22 cellular contexts compared by ENCODE assay signal in genomic region chr9:86277072-86277471, GRCh38. TPM values are rescaled to one million over a fixed set of nuclear protein-coding genes. Genes with fewer than 3 reads are reported as not detected.
"Had no signal": no experiment of that assay in that cellular context is flagged by ENCODE, and none has a peak within 500 bp of the region (broad histone marks: within the 10 kb centered on the region; RNA-seq: fewer than 3 reads in every experiment).

No MANE protein-coding gene starts in this region.

- DNase-seq: activated CD4-positive, alpha-beta memory T cell treated with anti-CD3 and anti-CD28 coated beads, Interleukin-2, amount 10 ng/mL, durations not matched to agents 7 days and 5 days; activated CD4-positive, alpha-beta T cell treated with anti-CD3 and anti-CD28 coated beads for 36 hours; activated CD4-positive, alpha-beta T cell treated with anti-CD3 and anti-CD28 coated beads, Interleukin-2, amount 50 U/mL, for 1 hour; activated gamma-delta T cell; activated naive CD4-positive, alpha-beta T cell treated with anti-CD3 and anti-CD28 coated beads for 36 hours; activated naive CD8-positive, alpha-beta T cell treated with anti-CD3 and anti-CD28 coated beads, Interleukin-2, amount 10 ng/mL, durations not matched to agents 7 days and 5 days; activated T-cell treated with anti-CD3 and anti-CD28 coated beads for 4 hours; activated T-cell treated with anti-CD3 and anti-CD28 coated beads, Interleukin-2, amount 50 U/mL, for 48 hours; aorta; NCI-H1092; NCI-H1417; NCI-H1694; NCI-H2029; NCI-H2107; NCI-H524; PC-3; SHP77 treated with DMSO at 0.1 percent for 48 hours; T-helper 17 cell; T1000 had no signal

- H3K4me3 Mint-ChIP-seq: activated CD4-positive, alpha-beta memory T cell treated with anti-CD3 and anti-CD28 coated beads, Interleukin-2, amount 10 ng/mL, durations not matched to agents 7 days and 5 days; activated CD4-positive, alpha-beta T cell treated with anti-CD3 and anti-CD28 coated beads for 36 hours; activated naive CD4-positive, alpha-beta T cell treated with anti-CD3 and anti-CD28 coated beads for 36 hours; activated naive CD8-positive, alpha-beta T cell treated with anti-CD3 and anti-CD28 coated beads, Interleukin-2, amount 10 ng/mL, durations not matched to agents 7 days and 5 days; activated T-helper 17 cell treated with anti-CD3 and anti-CD28 coated beads, Interleukin-2, amount 50 U/mL, for 72 hours; central memory CD8-positive, alpha-beta T cell; T-helper 17 cell had no signal

- H3K27ac Mint-ChIP-seq: activated CD4-positive, alpha-beta memory T cell treated with anti-CD3 and anti-CD28 coated beads, Interleukin-2, amount 10 ng/mL, durations not matched to agents 7 days and 5 days; activated CD4-positive, alpha-beta T cell treated with anti-CD3 and anti-CD28 coated beads for 36 hours; activated naive CD4-positive, alpha-beta T cell treated with anti-CD3 and anti-CD28 coated beads for 36 hours; activated naive CD8-positive, alpha-beta T cell treated with anti-CD3 and anti-CD28 coated beads, Interleukin-2, amount 10 ng/mL, durations not matched to agents 7 days and 5 days; activated T-helper 17 cell treated with anti-CD3 and anti-CD28 coated beads, Interleukin-2, amount 50 U/mL, for 72 hours; T-helper 17 cell had no signal

- ATAC-seq: activated CD4-positive, alpha-beta T cell treated with anti-CD3 and anti-CD28 coated beads for 36 hours; activated T-helper 17 cell treated with anti-CD3 and anti-CD28 coated beads, Interleukin-2, amount 50 U/mL, for 72 hours; PC-3; T-helper 17 cell had no signal

- H3K9me3 Mint-ChIP-seq: activated CD4-positive, alpha-beta memory T cell treated with anti-CD3 and anti-CD28 coated beads, Interleukin-2, amount 10 ng/mL, durations not matched to agents 7 days and 5 days; activated naive CD4-positive, alpha-beta T cell treated with anti-CD3 and anti-CD28 coated beads for 36 hours; activated naive CD8-positive, alpha-beta T cell treated with anti-CD3 and anti-CD28 coated beads, Interleukin-2, amount 10 ng/mL, durations not matched to agents 7 days and 5 days; activated T-helper 17 cell treated with anti-CD3 and anti-CD28 coated beads, Interleukin-2, amount 50 U/mL, for 72 hours; central memory CD8-positive, alpha-beta T cell had no signal

- H3K27ac ChIP-seq: VCaP had no signal

- H3K27me3 Mint-ChIP-seq: activated CD4-positive, alpha-beta memory T cell treated with anti-CD3 and anti-CD28 coated beads, Interleukin-2, amount 10 ng/mL, durations not matched to agents 7 days and 5 days; activated CD4-positive, alpha-beta T cell treated with anti-CD3 and anti-CD28 coated beads for 36 hours; activated naive CD8-positive, alpha-beta T cell treated with anti-CD3 and anti-CD28 coated beads, Interleukin-2, amount 10 ng/mL, durations not matched to agents 7 days and 5 days; activated T-helper 17 cell treated with anti-CD3 and anti-CD28 coated beads, Interleukin-2, amount 50 U/mL, for 72 hours; central memory CD8-positive, alpha-beta T cell; T-helper 17 cell had no signal

RNA-seq across cellular contexts. Expression of gene C9orf153, which starts 17.6 kb away (rescaled TPM):
- total RNA-seq: activated CD4-positive, alpha-beta memory T cell treated with anti-CD3 and anti-CD28 coated beads, Interleukin-2, amount 10 ng/mL, durations not matched to agents 7 days and 5 days had no signal
- polyA plus RNA-seq: aorta had no signal
